In the genomic region with DNA sequence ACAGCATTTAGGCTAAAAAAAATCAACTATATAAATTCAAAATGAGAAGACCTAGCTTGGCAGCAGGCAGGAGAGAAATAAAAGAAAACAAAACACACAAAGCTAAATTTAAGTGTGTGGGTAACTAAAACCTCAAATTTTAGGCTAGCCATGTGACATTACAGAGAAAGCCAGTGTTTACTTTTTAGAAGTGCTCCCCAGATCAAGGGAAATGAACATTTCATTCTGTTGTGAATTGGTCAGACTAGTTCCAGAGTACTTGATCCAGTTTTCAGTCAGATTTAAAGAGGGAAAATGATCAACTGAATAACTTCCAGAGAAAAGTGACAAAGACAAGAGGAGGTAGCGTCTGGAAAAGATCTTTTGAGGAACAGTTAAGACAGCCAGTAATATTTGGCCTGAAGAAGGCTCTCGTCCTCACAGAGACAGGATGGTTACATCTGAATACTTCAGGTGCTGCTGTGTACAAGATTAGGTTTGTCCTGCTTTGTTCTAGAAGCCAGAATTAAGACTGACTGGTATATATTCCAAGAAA, we compare ENCODE assay signal across 21 cellular contexts.
"Had no signal": no experiment of that assay in that cellular context is flagged by ENCODE, and none has a peak within 500 bp of the region (broad histone marks: within the 10 kb centered on the region; RNA-seq: fewer than 3 reads in every experiment).

No MANE protein-coding gene starts in this region.

- ATAC-seq: activated naive CD8-positive, alpha-beta T cell treated with anti-CD3 and anti-CD28 coated beads, Interleukin-2, amount 50 U/mL, for 24 hours; foreskin keratinocyte; left cardiac atrium; naive thymus-derived CD4-positive, alpha-beta T cell; right cardiac atrium; stimulated activated effector memory CD8-positive, alpha-beta T cell treated with anti-CD3 and anti-CD28 coated beads, Interleukin-12 subunit alpha, Interleukin-12 subunit beta, amount 100 ng/mL, for 72 hours had no signal

- H3K4me1 ChIP-seq: breast epithelium, foreskin keratinocyte had no signal

- DNase-seq: activated CD4-positive, alpha-beta memory T cell treated with anti-CD3 and anti-CD28 coated beads for 36 hours; activated CD4-positive, alpha-beta T cell treated with anti-CD3 and anti-CD28 coated beads, Interleukin-2, amount 10 ng/mL, durations not matched to agents 24 days and 14 days; activated CD4-positive, CD25-positive, alpha-beta regulatory T cell treated with anti-CD3 and anti-CD28 coated beads, Interleukin-2, amount 50 U/mL, for 72 hours; activated CD8-positive, alpha-beta memory T cell treated with anti-CD3 and anti-CD28 coated beads, Interleukin-2, amount 50 U/mL, for 48 hours; activated naive CD8-positive, alpha-beta T cell treated with anti-CD3 and anti-CD28 coated beads, Interleukin-2, amount 50 U/mL, for 24 hours; activated T-cell treated with anti-CD3 and anti-CD28 coated beads, Interleukin-2, amount 50 U/mL, for 24 hours; amygdala; central memory CD4-positive, alpha-beta T cell; foreskin keratinocyte; left cardiac atrium; naive thymus-derived CD4-positive, alpha-beta T cell; nucleus accumbens; right cardiac atrium; stimulated activated CD4-positive, alpha-beta T cell treated with anti-CD3 and anti-CD28 coated beads, Interleukin-12 subunit alpha, Interleukin-12 subunit beta, amount 100 ng/mL, for 4 hours; stimulated activated CD4-positive, alpha-beta T cell treated with anti-CD3 and anti-CD28 coated beads, Interleukin-4, amount 100 ng/mL, for 24 hours; substantia nigra; T-helper 2 cell had no signal

- H3K36me3 ChIP-seq: breast epithelium, tibial nerve had no signal

- H3K4me3 ChIP-seq: breast epithelium, skin epidermis, tibial nerve had no signal

- H3K27ac ChIP-seq: foreskin keratinocyte had no signal

- H3K9me3 ChIP-seq: breast epithelium, tibial nerve had no signal

- H3K27me3 ChIP-seq: breast epithelium, tibial nerve had no signal
